Comparison of ENCODE assay signal across 23 cellular contexts in the genomic region with DNA sequence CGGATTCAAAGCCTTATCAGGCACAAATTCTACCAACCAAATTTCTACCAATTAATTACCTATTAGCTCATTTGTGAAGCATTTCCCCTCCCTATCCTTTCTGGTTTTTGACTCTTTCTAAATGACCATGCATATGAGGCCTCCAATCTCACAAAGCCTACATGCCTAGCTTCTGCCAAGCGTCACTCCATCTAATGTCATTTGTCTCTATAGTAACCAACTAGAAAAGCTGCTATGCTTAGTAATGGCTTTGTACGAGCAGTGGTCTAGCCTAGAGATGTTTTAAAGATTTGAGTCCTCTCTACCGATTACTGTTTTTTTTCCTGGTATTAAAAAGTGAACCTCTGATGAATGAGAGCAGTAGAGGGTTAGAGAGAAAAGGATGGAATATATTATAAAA. TPM values are rescaled to one million over a fixed set of nuclear protein-coding genes. Genes with fewer than 3 reads are reported as not detected.
DNase-seq lines count a peak whose midpoint lies in the region; ATAC-seq and TF ChIP-seq lines count a peak whose summit lies in the region.
"Had no signal": no experiment of that assay in that cellular context is flagged by ENCODE, and none has a peak within 500 bp of the region (broad histone marks: within the 10 kb centered on the region; RNA-seq: fewer than 3 reads in every experiment).

No MANE protein-coding gene starts in this region.

- no peak overlapping the region for H3K27ac Mint-ChIP-seq in progenitor cell of endocrine pancreas
- H3K27ac Mint-ChIP-seq: activated naive CD4-positive, alpha-beta T cell treated with anti-CD3 and anti-CD28 coated beads for 36 hours; endodermal cell had no signal

- H3K27me3 ChIP-seq in OCI-LY1 (ENCODE audit: insufficient read depth, low read length) = no peaks in the 10 kb centered on the region
- H3K27me3 ChIP-seq: BLaER1 treated with 17β-estradiol and CSF1 and Interleukin-3, amounts not matched to agents 10 nM and 100 nM; Peyer's patch; suprapubic skin; vagina had no signal

- H3K27me3 Mint-ChIP-seq in progenitor cell of endocrine pancreas = no peaks in the 10 kb centered on the region

- no peak overlapping the region for H3K9ac ChIP-seq in OCI-LY1 (ENCODE audit: low read length)
- H3K9ac ChIP-seq: BLaER1 treated with 17β-estradiol and CSF1 and Interleukin-3, amounts not matched to agents 10 nM and 100 nM had no signal

- peak overlapping the region; percentile 2 for H3K27ac ChIP-seq in OCI-LY1 (ENCODE audit: low read depth, low read length, poor library complexity, severe bottlenecking)
- H3K27ac ChIP-seq: BLaER1 treated with 17β-estradiol and CSF1 and Interleukin-3, amounts not matched to agents 10 nM and 100 nM; left ventricle myocardium inferior; suprapubic skin; vagina had no signal

- no peaks in the 10 kb centered on the region for H3K9me2 ChIP-seq in OCI-LY1 (ENCODE audit: low read depth, low read length)

- peak; percentile 14 to 41 for ATAC-seq in activated CD4-positive, CD25-positive, alpha-beta regulatory T cell treated with anti-CD3 and anti-CD28 coated beads, Interleukin-2, amount 50 U/mL, for 24 hours
- ATAC-seq: mucosa of descending colon had no signal

- H3K4me1 Mint-ChIP-seq in progenitor cell of endocrine pancreas (ENCODE audit: low read depth) = peaks cover 21% of the 10 kb centered on the region

- H3K36me3 ChIP-seq in OCI-LY1 (ENCODE audit: insufficient read depth, low read length) = no peaks in the 10 kb centered on the region; the same call in none of the 2 replicates
- H3K36me3 ChIP-seq: left ventricle myocardium inferior, Peyer's patch, suprapubic skin, vagina had no signal

- H3K4me3 ChIP-seq in OCI-LY1 (ENCODE audit: low read depth, low read length, poor library complexity, severe bottlenecking) = no peak overlapping the region
- H3K4me3 ChIP-seq: BLaER1 treated with 17β-estradiol and CSF1 and Interleukin-3, amounts not matched to agents 10 nM and 100 nM; left ventricle myocardium inferior; mucosa of descending colon; Peyer's patch; suprapubic skin; vagina had no signal

- no peak overlapping the region for H2AFZ ChIP-seq in OCI-LY1 (ENCODE audit: low read length)

- no peaks in the 10 kb centered on the region for H3K9me3 ChIP-seq in OCI-LY1 (ENCODE audit: low read length)
- H3K9me3 ChIP-seq: BLaER1 treated with 17β-estradiol and CSF1 and Interleukin-3, amounts not matched to agents 10 nM and 100 nM; left ventricle myocardium inferior; mucosa of descending colon; Peyer's patch; suprapubic skin; vagina had no signal

- peaks cover 76% of the 10 kb centered on the region for H3K79me2 ChIP-seq in OCI-LY1 (ENCODE audit: insufficient read depth, low read length)

- no peak overlapping the region for H3K4me2 ChIP-seq in OCI-LY1 (ENCODE audit: low read length)
- H3K4me2 ChIP-seq: BLaER1 treated with 17β-estradiol and CSF1 and Interleukin-3, amounts not matched to agents 10 nM and 100 nM had no signal

- H3K4me1 ChIP-seq in OCI-LY1 (ENCODE audit: insufficient read depth, low read length, severe bottlenecking) = peaks cover 67% of the 10 kb centered on the region

- peaks cover 4% of the 10 kb centered on the region for H3K36me3 Mint-ChIP-seq in progenitor cell of endocrine pancreas (ENCODE audit: insufficient read depth)

- no peaks in the 10 kb centered on the region for H3F3A ChIP-seq in OCI-LY1 (ENCODE audit: insufficient read depth, low read length)

- no peaks in the 10 kb centered on the region for H3K9me3 Mint-ChIP-seq in progenitor cell of endocrine pancreas (ENCODE audit: low read depth)
- H3K9me3 Mint-ChIP-seq: activated naive CD4-positive, alpha-beta T cell treated with anti-CD3 and anti-CD28 coated beads for 36 hours; endodermal cell had no signal

- H4K20me1 ChIP-seq in OCI-LY1 (ENCODE audit: insufficient read depth, low read length) = no peaks in the 10 kb centered on the region

- H3K4me3 Mint-ChIP-seq in progenitor cell of endocrine pancreas (ENCODE audit: low read depth) = no peak overlapping the region
- H3K4me3 Mint-ChIP-seq: activated naive CD4-positive, alpha-beta T cell treated with anti-CD3 and anti-CD28 coated beads for 36 hours; endodermal cell had no signal

- no peak for TF ChIP-seq CTCF in OCI-LY1 (IDR thresholded peaks at IDR 0.05; ENCODE audit: low read length)
- no peak for TF ChIP-seq CTCF in progenitor cell of endocrine pancreas (IDR thresholded peaks at IDR 0.05; ENCODE audit: unreplicated experiment)
- TF ChIP-seq CTCF in GM20000 (IDR thresholded peaks at IDR 0.05; ENCODE audit: extremely low read depth, missing control alignments) = no peak

- DNase-seq in activated CD4-positive, CD25-positive, alpha-beta regulatory T cell treated with anti-CD3 and anti-CD28 coated beads, Interleukin-2, amount 50 U/mL, for 72 hours = no peak
- DNase-seq in NCI-H1105 treated with DMSO at 0.1 percent for 48 hours (lab: John Stamatoyannopoulos, UW) (peak; percentile 79), left kidney (ENCODE audit: low read depth, low spot score) (peak; percentile 33), progenitor cell of endocrine pancreas (ENCODE audit: low spot score, unreplicated experiment) (no peak), GM20000 (ENCODE audit: low spot score) (no peak), NCI-H1930 (lab: John Stamatoyannopoulos, UW) (no peak)
- DNase-seq: activated CD8-positive, alpha-beta memory T cell treated with anti-CD3 and anti-CD28 coated beads, Interleukin-2, amount 50 U/mL, for 4 hours; activated naive CD4-positive, alpha-beta T cell treated with anti-CD3 and anti-CD28 coated beads for 36 hours; DMS53; endodermal cell; left ventricle myocardium inferior; mucosa of descending colon; NCI-H187 treated with DMSO at 0.1 percent for 48 hours; NCI-H526 treated with DMSO at 0.1 percent for 48 hours; nucleus accumbens; Peyer's patch; stimulated activated CD8-positive, alpha-beta memory T cell treated with anti-CD3 and anti-CD28 coated beads, Interleukin-4, amount 100 ng/mL, for 48 hours; T1000 had no signal

RNA-seq across cellular contexts. Expression of gene ASF1A, which starts 4.8 kb away (rescaled TPM):
- total RNA-seq in progenitor cell of endocrine pancreas = 29.5 and 30.5 TPM in 2 replicates

RNA-seq across cellular contexts. Expression of gene MCM9, which starts 45.8 kb away (rescaled TPM):
- total RNA-seq in progenitor cell of endocrine pancreas = 24.7 and 25.1 TPM in 2 replicates

Comparison
In these comparisons a context has a peak if more than half of its experiments do, and no peak if none do; other contexts are left out.
1. DNase-seq: peak in NCI-H1105 treated with DMSO at 0.1 percent for 48 hours (single experiment) and left kidney (single experiment); none in activated CD4-positive, CD25-positive, alpha-beta regulatory T cell treated with anti-CD3 and anti-CD28 coated beads, Interleukin-2, amount 50 U/mL, for 72 hours (single experiment), progenitor cell of endocrine pancreas (single experiment), GM20000 (single experiment) and NCI-H1930 (0 of 2).